Comparison of ENCODE assay signal across 19 cellular contexts in genomic region chr12:93429448-93429847, GRCh38.
"Had no signal": no experiment of that assay in that cellular context is flagged by ENCODE, and none has a peak within 500 bp of the region (broad histone marks: within the 10 kb centered on the region; RNA-seq: fewer than 3 reads in every experiment).

No MANE protein-coding gene starts in this region.

- DNase-seq: activated CD4-positive, alpha-beta T cell treated with anti-CD3 and anti-CD28 coated beads, Interleukin-2, amount 50 U/mL, for 1 hour; activated CD8-positive, alpha-beta memory T cell treated with anti-CD3 and anti-CD28 coated beads for 24 hours; dorsolateral prefrontal cortex; endodermal cell; erythroblast; head of caudate nucleus; left ventricle myocardium superior; mesenchymal stem cell; naive thymus-derived CD4-positive, alpha-beta T cell; right lobe of liver; small intestine; stimulated activated CD4-positive, alpha-beta T cell treated with anti-CD3 and anti-CD28 coated beads, Interleukin-4, amount 100 ng/mL, for 24 hours; stimulated activated naive B cell treated with anti-CD40 and anti-IgM and Interleukin-4, amounts not matched to agents 10 μg/mL and 1 μg/mL and 100 μg/mL, for 72 hours; T1000; upper lobe of right lung had no signal

- H3K27me3 Mint-ChIP-seq: activated naive CD8-positive, alpha-beta T cell; naive thymus-derived CD4-positive, alpha-beta T cell; stimulated activated naive B cell treated with anti-CD40 and anti-IgM and Interleukin-4, amounts not matched to agents 10 μg/mL and 1 μg/mL and 100 μg/mL, for 72 hours had no signal

- H3K9ac ChIP-seq: neural progenitor cell had no signal

- H3K9me3 ChIP-seq: right lobe of liver, thoracic aorta, upper lobe of right lung had no signal

- H2AFZ ChIP-seq: neural progenitor cell had no signal

- H3K36me3 Mint-ChIP-seq: activated naive CD8-positive, alpha-beta T cell had no signal

- H3K27ac ChIP-seq: dorsolateral prefrontal cortex, neural progenitor cell, right lobe of liver, upper lobe of right lung had no signal

- H3K36me3 ChIP-seq: cardiac muscle cell, neural progenitor cell, right lobe of liver, thoracic aorta, upper lobe of right lung had no signal

- ATAC-seq: naive thymus-derived CD4-positive, alpha-beta T cell; right lobe of liver; stimulated activated naive B cell treated with anti-CD40 and anti-IgM and Interleukin-4, amounts not matched to agents 10 μg/mL and 1 μg/mL and 100 μg/mL, for 72 hours; upper lobe of right lung had no signal

- H3K4me2 ChIP-seq: neural progenitor cell had no signal

- H3K27me3 ChIP-seq: cardiac muscle cell, dorsolateral prefrontal cortex, neural progenitor cell, right lobe of liver, upper lobe of right lung had no signal

- H3K27ac Mint-ChIP-seq: endodermal cell, neural progenitor cell had no signal

- H3K4me3 ChIP-seq: cardiac muscle cell, dorsolateral prefrontal cortex, neural progenitor cell, right lobe of liver, thoracic aorta, upper lobe of right lung had no signal

- H3K9me3 Mint-ChIP-seq: endodermal cell; naive thymus-derived CD4-positive, alpha-beta T cell; stimulated activated naive B cell treated with anti-CD40 and anti-IgM and Interleukin-4, amounts not matched to agents 10 μg/mL and 1 μg/mL and 100 μg/mL, for 72 hours had no signal

- H3K4me3 Mint-ChIP-seq: endodermal cell; neural progenitor cell; stimulated activated naive B cell treated with anti-CD40 and anti-IgM and Interleukin-4, amounts not matched to agents 10 μg/mL and 1 μg/mL and 100 μg/mL, for 72 hours had no signal
